ENCODE assay signal across 18 cellular contexts in the genomic region with DNA sequence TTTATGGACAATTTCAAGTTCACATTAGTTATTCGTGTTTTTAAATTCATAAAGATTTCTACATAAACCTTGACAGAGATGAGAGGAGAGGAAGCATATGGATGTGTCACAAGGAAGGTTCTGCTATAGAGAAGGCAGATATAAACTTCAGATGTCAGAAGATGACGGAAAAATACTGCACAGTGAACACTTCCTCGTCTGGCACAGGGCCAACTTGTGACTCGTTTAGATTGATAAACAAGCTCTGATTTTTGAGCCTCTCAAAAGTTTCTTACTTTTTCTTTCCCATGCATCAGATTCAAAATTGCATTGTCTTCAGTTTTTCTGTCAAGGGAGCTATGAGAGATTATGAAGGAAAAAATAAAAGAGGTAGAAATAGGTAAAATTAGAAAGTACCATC.
"Had no signal": no experiment of that assay in that cellular context is flagged by ENCODE, and none has a peak within 500 bp of the region (broad histone marks: within the 10 kb centered on the region; RNA-seq: fewer than 3 reads in every experiment).

No MANE protein-coding gene starts in this region.

- H3K27me3 ChIP-seq: right atrium auricular region, sigmoid colon, uterus had no signal

- DNase-seq: effector CD4-positive, alpha-beta T cell; endodermal cell; glutamatergic neuron; islet precursor cell; mucosa of descending colon; naive thymus-derived CD8-positive, alpha-beta T cell; posterior cingulate gyrus; sigmoid colon; stimulated activated CD4-positive, alpha-beta T cell treated with anti-CD3 and anti-CD28 coated beads, Interleukin-2, amount 100 ng/mL, for 24 hours; stimulated activated naive CD4-positive, alpha-beta T cell; trophoblast cell; uterus had no signal

- ATAC-seq: esophagus mucosa; left lobe of liver; mucosa of descending colon; naive thymus-derived CD8-positive, alpha-beta T cell had no signal

- H3K9me3 ChIP-seq: uterus had no signal

- H3K27ac ChIP-seq: right atrium auricular region, sigmoid colon, skin epidermis, uterus had no signal

- H3K4me3 ChIP-seq: mucosa of descending colon, right atrium auricular region, sigmoid colon, skin epidermis, uterus had no signal

- H3K4me1 ChIP-seq: right atrium auricular region, sigmoid colon, uterus had no signal

- FAIRE-seq: colon, frontal cortex had no signal

- H3K36me3 ChIP-seq: right atrium auricular region, sigmoid colon, uterus had no signal
